Comparison of ENCODE assay signal across 10 cellular contexts in genomic region chr12:116901612-116902011, GRCh38. TPM values are rescaled to one million over a fixed set of nuclear protein-coding genes. Genes with fewer than 3 reads are reported as not detected.
"Had no signal": no experiment of that assay in that cellular context is flagged by ENCODE, and none has a peak within 500 bp of the region (broad histone marks: within the 10 kb centered on the region; RNA-seq: fewer than 3 reads in every experiment).

No MANE protein-coding gene starts in this region.

- H3K9ac ChIP-seq: GM23248 had no signal

- H3K27ac Mint-ChIP-seq: GM23338, H9, HFFc6 had no signal

- H3K9me3 Mint-ChIP-seq: GM23338, H9, HFFc6 had no signal

- H3K4me3 Mint-ChIP-seq: GM23338, H9, HFFc6 had no signal

- H3K9me3 ChIP-seq: HAP-1 had no signal

- H3K36me3 ChIP-seq: HAP-1 had no signal

- H3K4me1 ChIP-seq: HAP-1 had no signal

- H3K27ac ChIP-seq: GM23248 had no signal

- H3K4me3 ChIP-seq: GM23248, GM23338, HAP-1 had no signal

- DNase-seq: GM23248, GOT3, H7, H9, HCEC 1CT, HFFc6 had no signal

- FAIRE-seq: H54 had no signal

- H3K4me2 ChIP-seq: GM23338 had no signal

- ATAC-seq: GM23338, HCT116 had no signal

- H2AFZ ChIP-seq: GM23248, GM23338 had no signal

RNA-seq across cellular contexts. Expression of gene HRK, which starts 20.4 kb away (rescaled TPM):
- total RNA-seq: GM23248, HFFc6 had no signal
- polyA plus RNA-seq: GM23248 had no signal
